In genomic region chr14:60204843-60205774, GRCh38 we compare ENCODE assay signal across 8 cellular contexts. TPM values are rescaled to one million over a fixed set of nuclear protein-coding genes. Genes with fewer than 3 reads are reported as not detected.
DNase-seq lines count a peak whose midpoint lies in the region; ATAC-seq, FAIRE-seq and TF ChIP-seq lines count a peak whose summit lies in the region.

No MANE protein-coding gene starts in this region.

- no peaks in the 10 kb centered on the region for H4K20me1 ChIP-seq in OCI-LY7 (ENCODE audit: insufficient read depth, low read length)

- CTCF ChIA-PET in OCI-LY7 (lab: Charles Lee; ENCODE audit: unreplicated experiment): interaction anchor here (0.6 to 1.2 kb wide), 2 partner anchors 45 to 519 kb away, joined by 3 to 4 read pairs; partner anchors contain the start of gene SIX4

- H3K4me2 ChIP-seq in OCI-LY7 (ENCODE audit: low read length): peak overlapping the region; percentile 84

- peak overlapping the region; percentile 52 for H3K4me3 ChIP-seq in OCI-LY7 (ENCODE audit: low read depth, low read length, poor library complexity, severe bottlenecking)
- H3K4me3 ChIP-seq in kidney (ENCODE audit: low read length in 2 of 2): no peak overlapping the region

- H3K9me3 ChIP-seq in OCI-LY7 (ENCODE audit: low read length) (peaks cover 14% of the 10 kb centered on the region; the same call in 1 of the 2 replicates), kidney (ENCODE audit: control insufficient read depth in 1 of 2, low read length in 2 of 2) (no peaks in the 10 kb centered on the region)

- POLR2A ChIA-PET in OCI-LY7 (lab: Charles Lee): interaction anchor here (0.5 to 5.0 kb wide), 20 partner anchors 10 to 1045 kb away, joined by 3 to 49 read pairs (median 4); partner anchors contain the start of genes DHRS7 and PPM1A

- peaks cover 44% of the 10 kb centered on the region for H3K4me1 ChIP-seq in OCI-LY7 (ENCODE audit: insufficient read depth, low read length, poor library complexity, severe bottlenecking)
- no peaks in the 10 kb centered on the region for H3K4me1 ChIP-seq in kidney (ENCODE audit: control insufficient read depth in 1 of 2, insufficient read depth in 1 of 2, low read depth in 1 of 2, low read length in 2 of 2)

- H3K27ac ChIP-seq in OCI-LY7 (ENCODE audit: low read depth, low read length, poor library complexity, severe bottlenecking) (peak overlapping the region; percentile 96), kidney (ENCODE audit: low read depth in 2 of 2, low read length in 2 of 2) (no peak overlapping the region)

- no peaks in the 10 kb centered on the region for H3K9me2 ChIP-seq in OCI-LY7 (ENCODE audit: insufficient read depth, low read length)

- intact Hi-C loops in OCI-LY7 (cut with micrococcal nuclease; ENCODE audit: unreplicated experiment): loop anchor here (1.0 to 5.0 kb wide), 4 partner anchors 43 to 144 kb away; partner anchors contain the start of gene PCNX4
- intact Hi-C loops in kidney (cut with DNase I): no loop called here

- ATAC-seq in GM18502 (IDR thresholded peaks at IDR 0.05; ENCODE audit: poor library complexity, unreplicated experiment) (peak; percentile 67), GM19395 (IDR thresholded peaks at IDR 0.05; ENCODE audit: unreplicated experiment) (peak; percentile 71), HG02973 (IDR thresholded peaks at IDR 0.05; ENCODE audit: unreplicated experiment) (peak; percentile 48)
- ATAC-seq in stimulated activated naive CD8-positive, alpha-beta T cell treated with anti-CD3 and anti-CD28 coated beads, Interleukin-15, Interleukin-2, amounts not matched to agents 100 U/mL and 50 U/mL, for 24 hours: no peak

- peak overlapping the region; percentile 70 for H2AFZ ChIP-seq in OCI-LY7 (ENCODE audit: low read length)

- no peaks in the 10 kb centered on the region for H3K79me2 ChIP-seq in OCI-LY7 (ENCODE audit: insufficient read depth, low read depth, low read length)

- TF ChIP-seq CTCF in OCI-LY7 (conservative IDR thresholded peaks at IDR 0.05; ENCODE audit: low read length) (no peak), kidney (IDR thresholded peaks at IDR 0.05; ENCODE audit: borderline replicate concordance, extremely low read depth, insufficient read depth) (no peak)

- no peak for FAIRE-seq in kidney (lab: Jason Lieb, UNC)

- DNase-seq in OCI-LY7 (ENCODE audit: low spot score) (peak; percentile 78), kidney (no peak), NCI-H226 (no peak), AG08396 (ENCODE audit: low spot score) (no peak)
- no peak for DNase-seq in stimulated activated naive CD8-positive, alpha-beta T cell treated with anti-CD3 and anti-CD28 coated beads, Interleukin-15, Interleukin-2, amounts not matched to agents 100 U/mL and 50 U/mL, for 24 hours

- H3K9ac ChIP-seq in kidney (ENCODE audit: low read length in 2 of 2): no peak overlapping the region

- no peaks in the 10 kb centered on the region; the same call in 1 of the 2 replicates for H3K36me3 ChIP-seq in OCI-LY7 (ENCODE audit: insufficient read depth, low read length)
- no peaks in the 10 kb centered on the region for H3K36me3 ChIP-seq in kidney (ENCODE audit: control insufficient read depth in 1 of 2, insufficient read depth in 2 of 2, low read length in 2 of 2)

- BruUV-seq in OCI-LY7 (replicated peaks; lab: Mats Ljungman, UMichigan): no TSS peak

RNA-seq across cellular contexts. Expression of gene DHRS7, which starts 39.9 kb away (rescaled TPM):
- total RNA-seq in OCI-LY7 (2014; rRNA removed; shearing (Covaris generic)): 30.9 and 32.7 TPM in 2 replicates
- total RNA-seq in OCI-LY7 (2022): 28.4 and 31.1 TPM in 2 replicates
- total RNA-seq in kidney: 93.7 TPM
- 128 TPM for polyA plus RNA-seq in kidney (ENCODE audit: insufficient read depth, low read depth, low replicate concordance)

RNA-seq across cellular contexts. Expression of gene PPM1A, which starts 43.9 kb away (rescaled TPM):
- total RNA-seq in OCI-LY7 (2014; rRNA removed; shearing (Covaris generic)): 25.4 and 28.8 TPM in 2 replicates
- total RNA-seq in OCI-LY7 (2022) (75.1 and 81.0 TPM in 2 replicates), kidney (60.3 TPM)
- polyA plus RNA-seq in kidney (ENCODE audit: insufficient read depth, low read depth, low replicate concordance): 42.3 TPM
